ENCODE assay signal across 24 cellular contexts in the genomic region with DNA sequence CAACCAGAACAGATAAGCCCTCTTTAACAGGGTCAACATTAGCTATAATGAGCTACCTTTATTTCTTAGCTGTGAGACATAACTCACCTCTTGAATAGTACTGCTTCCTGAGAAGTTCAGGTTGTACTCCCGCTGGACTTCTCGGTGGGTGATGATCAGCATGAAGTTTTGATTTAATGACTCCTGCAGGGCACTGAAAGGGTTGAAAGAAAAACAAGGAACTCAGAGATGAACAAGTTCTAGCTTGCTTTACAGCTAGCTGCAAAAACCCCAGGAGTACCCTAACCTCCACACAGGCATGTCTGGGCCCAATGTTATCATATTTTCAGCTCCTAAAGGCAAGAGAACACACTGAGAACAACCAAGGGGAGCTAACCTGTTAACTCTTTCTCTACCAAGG.
DNase-seq lines count a peak whose midpoint lies in the region; TF ChIP-seq lines count a peak whose summit lies in the region.
"Had no signal": no experiment of that assay in that cellular context is flagged by ENCODE, and none has a peak within 500 bp of the region (broad histone marks: within the 10 kb centered on the region; RNA-seq: fewer than 3 reads in every experiment).

No MANE protein-coding gene starts in this region.

- H3K9me3 Mint-ChIP-seq in MCF 10A (ENCODE audit: unreplicated experiment) = no peaks in the 10 kb centered on the region
- H3K9me3 Mint-ChIP-seq: activated CD8-positive, alpha-beta T cell treated with anti-CD3 and anti-CD28 coated beads for 36 hours; activated naive CD4-positive, alpha-beta T cell treated with anti-CD3 and anti-CD28 coated beads, Interleukin-2, amount 10 ng/mL, durations not matched to agents 7 days and 5 days; natural killer cell treated with Interleukin-12 subunit alpha and Interleukin-12 subunit beta and Interleukin-15 and Interleukin-18, amount 100 ng/mL, for 72 hours had no signal

- BruUV-seq in MCF 10A (replicated peaks; lab: Mats Ljungman, UMichigan) = no TSS peak

- H3K36me3 ChIP-seq in breast epithelium (no peaks in the 10 kb centered on the region), urinary bladder (ENCODE audit: insufficient read depth) (no peaks in the 10 kb centered on the region), ascending aorta (no peaks in the 10 kb centered on the region)
- H3K36me3 ChIP-seq: thyroid gland had no signal

- H3K27me3 Mint-ChIP-seq in MCF 10A (ENCODE audit: insufficient read depth, unreplicated experiment) = no peaks in the 10 kb centered on the region
- H3K27me3 Mint-ChIP-seq: activated CD8-positive, alpha-beta T cell treated with anti-CD3 and anti-CD28 coated beads for 36 hours; activated naive CD4-positive, alpha-beta T cell treated with anti-CD3 and anti-CD28 coated beads, Interleukin-2, amount 10 ng/mL, durations not matched to agents 7 days and 5 days; natural killer cell treated with Interleukin-12 subunit alpha and Interleukin-12 subunit beta and Interleukin-15 and Interleukin-18, amount 100 ng/mL, for 72 hours had no signal

- DNase-seq in MCF 10A (ENCODE audit: unreplicated experiment) (peak; percentile 54), breast epithelium (ENCODE audit: low spot score in 2 of 2) (no peak), NCI-H2171 treated with DMSO at 0.1 percent for 48 hours (lab: John Stamatoyannopoulos, UW) (peak; percentile 95), choroid plexus epithelial cell (ENCODE audit: low read depth) (peak; percentile 6), ascending aorta (ENCODE audit: low spot score in 2 of 2) (no peak), NCI-H82 treated with DMSO at 0.1 percent for 48 hours (lab: John Stamatoyannopoulos, UW; ENCODE audit: unreplicated experiment) (no peak)
- DNase-seq in stimulated activated CD4-positive, alpha-beta T cell treated with anti-CD3 and anti-CD28 coated beads, Interleukin-15, amount 100 ng/mL, for 24 hours = no peak
- DNase-seq: activated CD4-positive, CD25-positive, alpha-beta regulatory T cell; activated CD8-positive, alpha-beta T cell treated with anti-CD3 and anti-CD28 coated beads for 36 hours; activated naive CD4-positive, alpha-beta T cell treated with anti-CD3 and anti-CD28 coated beads, Interleukin-2, amount 10 ng/mL, durations not matched to agents 7 days and 5 days; anterior cingulate cortex; Calu3; cerebellar nuclear complex; effector CD4-positive, alpha-beta T cell; left cardiac atrium; NCI-H1092; RPMI8226; stimulated activated CD4-positive, alpha-beta T cell treated with anti-CD3 and anti-CD28 coated beads, Interleukin-1b, Interleukin-23, amount 100 ng/mL, for 48 hours; stimulated activated naive CD4-positive, alpha-beta T cell; T1000; thyroid gland had no signal

- peaks cover 12% of the 10 kb centered on the region for H3K4me1 Mint-ChIP-seq in MCF 10A (ENCODE audit: insufficient read depth, unreplicated experiment)
- H3K4me1 Mint-ChIP-seq: activated naive CD4-positive, alpha-beta T cell treated with anti-CD3 and anti-CD28 coated beads, Interleukin-2, amount 10 ng/mL, durations not matched to agents 7 days and 5 days had no signal

- H3K4me3 ChIP-seq in breast epithelium (no peak overlapping the region), choroid plexus epithelial cell (ENCODE audit: low read depth, low read length) (no peak overlapping the region), urinary bladder (ENCODE audit: low read depth, low read length) (no peak overlapping the region), ascending aorta (no peak overlapping the region)
- H3K4me3 ChIP-seq: thyroid gland had no signal

- POLR2A ChIA-PET in MCF 10A (lab: Yijun Ruan, JAX) = interaction anchor here (0.7 to 3.4 kb wide), 6 partner anchors 13 to 264 kb away, joined by 3 to 17 read pairs (median 4); partner anchors contain the start of gene CDKN2C

- H3K27me3 ChIP-seq in breast epithelium (no peaks in the 10 kb centered on the region), ascending aorta (no peaks in the 10 kb centered on the region)
- H3K27me3 ChIP-seq: thyroid gland had no signal

- no peak for TF ChIP-seq POLR2A in breast epithelium (IDR thresholded peaks at IDR 0.05)

- no peak for TF ChIP-seq CTCF in MCF 10A (IDR thresholded peaks at IDR 0.05; ENCODE audit: unreplicated experiment)
- TF ChIP-seq CTCF in breast epithelium (IDR thresholded peaks at IDR 0.05) = no peak
- TF ChIP-seq CTCF in choroid plexus epithelial cell (conservative IDR thresholded peaks at IDR 0.05; ENCODE audit: low read depth, low read length) = no peak
- TF ChIP-seq CTCF in ascending aorta (IDR thresholded peaks at IDR 0.05) = no peak

- H3K4me1 ChIP-seq in breast epithelium (no peaks in the 10 kb centered on the region), urinary bladder (ENCODE audit: insufficient read depth) (no peaks in the 10 kb centered on the region), ascending aorta (peaks cover 0 to 2% of the 10 kb centered on the region in 2 donors)

- no peak overlapping the region for H3K27ac ChIP-seq in breast epithelium
- peak overlapping the region; percentile 23 for H3K27ac ChIP-seq in urinary bladder (ENCODE audit: low read depth)
- no peak overlapping the region for H3K27ac ChIP-seq in ascending aorta
- H3K27ac ChIP-seq: KMS-11, thyroid gland had no signal

- intact Hi-C loops in MCF 10A (cut with micrococcal nuclease) = loop anchor here (2.0 kb wide), 1 partner anchor 29 kb away; no protein-coding TSS in a partner anchor
- intact Hi-C loops in breast epithelium (cut with DNase I; ENCODE audit: low total_unique reads) = no loop called here
- intact Hi-C loops in ascending aorta (cut with DNase I) = no loop called here

- H3K36me3 Mint-ChIP-seq in MCF 10A (ENCODE audit: insufficient read depth, unreplicated experiment) = no peaks in the 10 kb centered on the region
- H3K36me3 Mint-ChIP-seq: activated naive CD4-positive, alpha-beta T cell treated with anti-CD3 and anti-CD28 coated beads, Interleukin-2, amount 10 ng/mL, durations not matched to agents 7 days and 5 days; natural killer cell treated with Interleukin-12 subunit alpha and Interleukin-12 subunit beta and Interleukin-15 and Interleukin-18, amount 100 ng/mL, for 72 hours had no signal

- peak overlapping the region; percentile 22 for H3K4me3 Mint-ChIP-seq in MCF 10A (ENCODE audit: unreplicated experiment)
- H3K4me3 Mint-ChIP-seq: activated CD8-positive, alpha-beta T cell treated with anti-CD3 and anti-CD28 coated beads for 36 hours; activated naive CD4-positive, alpha-beta T cell treated with anti-CD3 and anti-CD28 coated beads, Interleukin-2, amount 10 ng/mL, durations not matched to agents 7 days and 5 days; natural killer cell treated with Interleukin-12 subunit alpha and Interleukin-12 subunit beta and Interleukin-15 and Interleukin-18, amount 100 ng/mL, for 72 hours had no signal

- H3K27ac Mint-ChIP-seq in MCF 10A (ENCODE audit: low read depth, unreplicated experiment) = peak overlapping the region; percentile 66
- H3K27ac Mint-ChIP-seq: activated CD8-positive, alpha-beta T cell treated with anti-CD3 and anti-CD28 coated beads for 36 hours; activated naive CD4-positive, alpha-beta T cell treated with anti-CD3 and anti-CD28 coated beads, Interleukin-2, amount 10 ng/mL, durations not matched to agents 7 days and 5 days; natural killer cell treated with Interleukin-12 subunit alpha and Interleukin-12 subunit beta and Interleukin-15 and Interleukin-18, amount 100 ng/mL, for 72 hours had no signal

- 52% methylated on average over 2 of the region's 2 CpGs for WGBS in urinary bladder

- H3K9me3 ChIP-seq in breast epithelium = no peaks in the 10 kb centered on the region
- H3K9me3 ChIP-seq in ascending aorta = no peaks in the 10 kb centered on the region
- H3K9me3 ChIP-seq: thyroid gland had no signal

- CTCF ChIA-PET in MCF 10A (lab: Yijun Ruan, JAX) = interaction anchor here (0.5 to 8.3 kb wide), 20 partner anchors 9 to 1835 kb away, joined by 3 to 115 read pairs (median 4); no protein-coding TSS in a partner anchor

Comparison
In these comparisons a context has a peak if more than half of its experiments do, and no peak if none do; other contexts are left out.
1. DNase-seq: peak in MCF 10A (single experiment), NCI-H2171 treated with DMSO at 0.1 percent for 48 hours (single experiment) and choroid plexus epithelial cell (single experiment); none in breast epithelium (0 of 2), ascending aorta (0 of 2), stimulated activated CD4-positive, alpha-beta T cell treated with anti-CD3 and anti-CD28 coated beads, Interleukin-15, amount 100 ng/mL, for 24 hours (single experiment) and NCI-H82 treated with DMSO at 0.1 percent for 48 hours (single experiment).